19 cellular contexts compared by ENCODE assay signal in the genomic region with DNA sequence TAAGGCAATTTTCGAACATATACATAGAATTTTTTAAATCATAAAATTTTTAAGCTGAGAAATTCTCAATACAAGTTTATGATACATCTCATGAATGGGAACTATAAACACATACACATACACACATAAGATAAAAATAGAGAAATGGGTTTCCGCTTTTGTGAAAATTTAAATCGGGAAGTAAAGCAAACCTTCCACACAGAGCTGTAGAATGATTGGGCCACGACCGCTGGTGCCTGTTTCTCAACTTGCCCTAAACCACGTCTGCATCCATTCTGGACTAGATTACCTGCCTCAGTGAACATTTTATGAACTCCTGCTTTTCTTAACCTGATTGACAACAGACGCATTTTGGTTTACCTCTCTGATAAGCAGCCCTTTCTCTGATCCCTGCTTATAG.
"Had no signal": no experiment of that assay in that cellular context is flagged by ENCODE, and none has a peak within 500 bp of the region (broad histone marks: within the 10 kb centered on the region; RNA-seq: fewer than 3 reads in every experiment).

No MANE protein-coding gene starts in this region.

- ATAC-seq: left cardiac atrium; sciatic nerve; stimulated activated memory B cell treated with anti-CD40 and anti-IgM and Interleukin-4, amounts not matched to agents 10 μg/mL and 1 μg/mL and 100 μg/mL, for 72 hours had no signal

- DNase-seq: dorsolateral prefrontal cortex; effector CD8-positive, alpha-beta T cell; foreskin melanocyte; head of caudate nucleus; kidney; left cardiac atrium; left ventricle myocardium inferior; mesenchymal stem cell; naive B cell; posterior cingulate gyrus; spleen; stimulated activated CD4-positive, alpha-beta T cell treated with anti-CD3 and anti-CD28 coated beads, Interleukin-15, amount 100 ng/mL, for 24 hours; stimulated activated CD4-positive, alpha-beta T cell treated with anti-CD3 and anti-CD28 coated beads, Interleukin-1b, Interleukin-23, amount 100 ng/mL, for 48 hours; stimulated activated CD4-positive, alpha-beta T cell treated with anti-CD3 and anti-CD28 coated beads, Interleukin-4, amount 100 ng/mL, for 24 hours; tibial artery; upper lobe of left lung; uterus had no signal
